8 cellular contexts compared by ENCODE assay signal in the genomic region with DNA sequence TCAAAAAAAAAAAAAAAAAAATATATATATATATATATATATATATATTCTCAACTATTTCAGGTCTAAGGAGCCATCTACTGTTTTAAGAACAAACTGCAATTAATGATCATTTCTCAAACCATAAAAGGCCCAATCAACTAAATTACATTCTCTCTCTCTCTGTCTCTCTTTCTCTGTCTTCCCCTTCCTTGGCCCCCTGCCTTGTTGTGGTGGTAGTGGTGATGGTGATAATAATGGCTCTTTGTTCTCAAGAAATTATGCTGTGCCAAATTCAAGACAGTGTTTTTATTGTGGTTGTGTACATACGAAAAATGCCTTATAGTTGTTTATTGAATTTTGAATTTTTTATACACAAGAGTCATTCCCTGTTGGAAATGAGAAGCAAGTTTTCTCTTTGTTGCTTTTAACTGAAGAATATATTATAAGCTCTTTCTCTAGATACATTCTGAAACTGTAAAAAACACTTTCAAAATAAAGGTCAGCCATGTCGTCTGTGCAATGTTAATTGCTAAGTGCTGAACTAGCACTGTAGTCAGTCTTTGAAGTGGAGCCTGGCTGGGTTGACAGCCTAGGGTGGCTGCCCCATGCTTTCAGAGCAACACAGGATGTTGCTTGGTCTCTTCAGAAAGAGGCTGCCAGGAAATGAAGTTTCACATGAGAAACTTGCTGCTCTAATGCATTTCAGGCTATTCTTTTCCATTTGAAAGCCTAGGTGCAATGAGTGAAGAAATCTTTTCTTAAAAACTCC.
DNase-seq lines count a peak whose midpoint lies in the region; ATAC-seq, FAIRE-seq and TF ChIP-seq lines count a peak whose summit lies in the region.

No MANE protein-coding gene starts in this region.

- no peaks in the 10 kb centered on the region for H3K27me3 ChIP-seq in small intestine (ENCODE audit: control insufficient read depth in 2 of 2, insufficient read depth in 2 of 2, low read length in 2 of 2)
- H3K27me3 ChIP-seq in psoas muscle (ENCODE audit: insufficient read depth in 3 of 3, low read length in 2 of 3), result no peaks in the 10 kb centered on the region

- ATAC-seq in GM21515 (IDR thresholded peaks at IDR 0.05; ENCODE audit: unreplicated experiment), result peak; percentile 97
- no peak for ATAC-seq in psoas muscle

- H3K27ac ChIP-seq in small intestine (ENCODE audit: low read depth in 1 of 2, low read length in 1 of 2), result peak overlapping the region in 1 of 2 donors; percentile 11
- H3K27ac ChIP-seq in psoas muscle, result no peak overlapping the region

- no peak for TF ChIP-seq CTCF in psoas muscle (IDR thresholded peaks at IDR 0.05)

- peaks cover 2% of the 10 kb centered on the region for H3K9me3 ChIP-seq in small intestine (ENCODE audit: control insufficient read depth, low read depth)
- H3K9me3 ChIP-seq in psoas muscle, result peaks cover 2% of the 10 kb centered on the region

- intact Hi-C loops in psoas muscle (cut with DNase I), result no loop called here

- H3K36me3 ChIP-seq in small intestine (ENCODE audit: control insufficient read depth in 2 of 2, insufficient read depth in 2 of 2, low read length in 2 of 2) (no peaks in the 10 kb centered on the region), psoas muscle (ENCODE audit: insufficient read depth in 1 of 2, low read depth in 1 of 2) (no peaks in the 10 kb centered on the region)

- 31 to 40% (median 34%) methylated on average over 2 of the region's 2 CpGs for WGBS in small intestine, 3 donors
- 42 to 63% (median 54%) methylated on average over 2 of the region's 2 CpGs for WGBS in psoas muscle, 3 donors

- no peaks in the 10 kb centered on the region for H3K4me1 ChIP-seq in small intestine (ENCODE audit: control insufficient read depth in 2 of 2, insufficient read depth in 1 of 2, low read depth in 1 of 2, low read length in 1 of 2)
- no peaks in the 10 kb centered on the region for H3K4me1 ChIP-seq in psoas muscle

- no peak for FAIRE-seq in small intestine (lab: Jason Lieb, UNC)

- peak; percentile 14 for DNase-seq in ELR (ENCODE audit: low read depth)
- peak; percentile 9 to 13 for DNase-seq in Kasumi-1 (lab: John Stamatoyannopoulos, UW)
- DNase-seq in activated naive CD4-positive, alpha-beta T cell treated with Interleukin-2 at 50 U/mL for 16 hours, result peak; percentile 44
- peak; percentile 31 for DNase-seq in small intestine
- DNase-seq in A172 (ENCODE audit: low spot score), result no peak
- no peak for DNase-seq in psoas muscle
- DNase-seq in DMS79 (lab: John Stamatoyannopoulos, UW), result no peak

- H3K4me3 ChIP-seq in small intestine (ENCODE audit: low read depth in 1 of 2, low read length in 2 of 2), result no peak overlapping the region
- no peak overlapping the region for H3K4me3 ChIP-seq in psoas muscle

Comparison
In these comparisons a context has a peak if more than half of its experiments do, and no peak if none do; other contexts are left out.
1. DNase-seq: peak in ELR (single experiment), Kasumi-1 (2 of 2), activated naive CD4-positive, alpha-beta T cell treated with Interleukin-2 at 50 U/mL for 16 hours (single experiment) and small intestine (single experiment); none in A172 (single experiment), psoas muscle (0 of 2) and DMS79 (single experiment).